9 cellular contexts compared by ENCODE assay signal in genomic region chr18:26470011-26470637, GRCh38.
DNase-seq lines count a peak whose midpoint lies in the region; ATAC-seq, FAIRE-seq and TF ChIP-seq lines count a peak whose summit lies in the region.
"Had no signal": no experiment of that assay in that cellular context is flagged by ENCODE, and none has a peak within 500 bp of the region (broad histone marks: within the 10 kb centered on the region; RNA-seq: fewer than 3 reads in every experiment).

No MANE protein-coding gene starts in this region.

- H3K4me3 Mint-ChIP-seq in Caco-2 (ENCODE audit: unreplicated experiment) = no peak overlapping the region
- no peak overlapping the region for H3K4me3 Mint-ChIP-seq in activated T-cell treated with anti-CD3 and anti-CD28 coated beads, Interleukin-2, amount 50 U/mL, for 24 hours

- no peak overlapping the region for H3K4me3 ChIP-seq in Caco-2 (ENCODE audit: low read depth, low read length)

- no peaks in the 10 kb centered on the region for H3K36me3 ChIP-seq in Caco-2 (ENCODE audit: control insufficient read depth, insufficient read depth, low read length)

- TF ChIP-seq CTCF in Caco-2 (IDR thresholded peaks at IDR 0.05; ENCODE audit: insufficient read depth in 1 of 2, low read depth in 1 of 2, low read length in 1 of 2, severe bottlenecking in 1 of 2, unreplicated experiment in 1 of 2) = no peak
- TF ChIP-seq CTCF in D721Med (IDR thresholded peaks at IDR 0.05; ENCODE audit: insufficient read depth, missing control alignments) = no peak

- no peaks in the 10 kb centered on the region for H3K27me3 ChIP-seq in Caco-2 (replicated peaks; ENCODE audit: control insufficient read depth, insufficient read depth, low read length)

- FAIRE-seq in HTR-8/SVneo (lab: Jason Lieb, UNC) (no peak), D721Med (lab: Jason Lieb, UNC) (no peak)
- FAIRE-seq: G401.6 had no signal

- CTCF ChIA-PET in Caco-2 (lab: Charles Lee) = no interaction called here

- intact Hi-C loops in Caco-2 (cut with micrococcal nuclease; ENCODE audit: unreplicated experiment) = no loop called here

- no peak for DNase-seq in Caco-2
- DNase-seq in SHP77 treated with DMSO at 0.1 percent for 48 hours (lab: John Stamatoyannopoulos, UW) = peak; percentile 69
- DNase-seq in HTR-8/SVneo (ENCODE audit: insufficient read length, low spot score) = no peak
- no peak for DNase-seq in NCI-H146 (lab: John Stamatoyannopoulos, UW)
- no peak for DNase-seq in activated T-cell treated with anti-CD3 and anti-CD28 coated beads, Interleukin-2, amount 50 U/mL, for 24 hours
- no peak for DNase-seq in D721Med (ENCODE audit: insufficient read length, low spot score)

- H3K9me3 Mint-ChIP-seq in Caco-2 (ENCODE audit: unreplicated experiment) = no peaks in the 10 kb centered on the region
- no peaks in the 10 kb centered on the region for H3K9me3 Mint-ChIP-seq in activated T-cell treated with anti-CD3 and anti-CD28 coated beads, Interleukin-2, amount 50 U/mL, for 24 hours

- BruUV-seq in Caco-2 (replicated peaks; lab: Mats Ljungman, UMichigan) = no TSS peak

- 0 out of 2 replicates have a peak, but pooled peaks cover 6% of the 10 kb centered on the region for H3K4me1 ChIP-seq in Caco-2

- no peaks in the 10 kb centered on the region for H3K36me3 Mint-ChIP-seq in Caco-2 (ENCODE audit: insufficient read depth, unreplicated experiment)
- H3K36me3 Mint-ChIP-seq in activated T-cell treated with anti-CD3 and anti-CD28 coated beads, Interleukin-2, amount 50 U/mL, for 24 hours (ENCODE audit: low read depth) = no peaks in the 10 kb centered on the region

- no peaks in the 10 kb centered on the region for H3K9me3 ChIP-seq in Caco-2

- peak; percentile 85 for ATAC-seq in GM19452 (IDR thresholded peaks at IDR 0.05; ENCODE audit: unreplicated experiment)
- peak; percentile 79 for ATAC-seq in HG03280 (IDR thresholded peaks at IDR 0.05; ENCODE audit: unreplicated experiment)

- peak overlapping the region; percentile 72 for H3K27ac Mint-ChIP-seq in Caco-2 (ENCODE audit: unreplicated experiment)
- no peak overlapping the region for H3K27ac Mint-ChIP-seq in activated T-cell treated with anti-CD3 and anti-CD28 coated beads, Interleukin-2, amount 50 U/mL, for 24 hours

- peaks cover 23% of the 10 kb centered on the region for H3K4me1 Mint-ChIP-seq in Caco-2 (ENCODE audit: low read depth, unreplicated experiment)
- H3K4me1 Mint-ChIP-seq in activated T-cell treated with anti-CD3 and anti-CD28 coated beads, Interleukin-2, amount 50 U/mL, for 24 hours (ENCODE audit: low read depth) = no peaks in the 10 kb centered on the region

- H3K27me3 Mint-ChIP-seq in Caco-2 (ENCODE audit: insufficient read depth, unreplicated experiment) = no peaks in the 10 kb centered on the region
- H3K27me3 Mint-ChIP-seq in activated T-cell treated with anti-CD3 and anti-CD28 coated beads, Interleukin-2, amount 50 U/mL, for 24 hours = no peaks in the 10 kb centered on the region

- POLR2A ChIA-PET in Caco-2 (lab: Charles Lee) = no interaction called here
